24 cellular contexts compared by ENCODE assay signal in genomic region chr3:190676477-190676876, GRCh38.
"Had no signal": no experiment of that assay in that cellular context is flagged by ENCODE, and none has a peak within 500 bp of the region (broad histone marks: within the 10 kb centered on the region; RNA-seq: fewer than 3 reads in every experiment).

No MANE protein-coding gene starts in this region.

- H3K9me3 ChIP-seq: colonic mucosa, esophagus squamous epithelium, right lobe of liver, testis, uterus had no signal

- DNase-seq: activated CD4-positive, alpha-beta T cell treated with anti-CD3 and anti-CD28 coated beads, Interleukin-2, amount 50 U/mL, for 4 hours; activated CD8-positive, alpha-beta memory T cell treated with anti-CD3 and anti-CD28 coated beads for 24 hours; activated CD8-positive, alpha-beta memory T cell treated with anti-CD3 and anti-CD28 coated beads, Interleukin-2, amount 50 U/mL, for 4 hours; activated naive CD8-positive, alpha-beta T cell treated with anti-CD3 and anti-CD28 coated beads for 36 hours; activated T-cell treated with anti-CD3 and anti-CD28 coated beads, Interleukin-2, amount 50 U/mL, for 24 hours; colonic mucosa; endodermal cell; esophagus squamous epithelium; foreskin melanocyte; immature natural killer cell; naive B cell; occipital lobe; posterior cingulate gyrus; right lobe of liver; stimulated activated CD4-positive, alpha-beta T cell treated with anti-CD3 and anti-CD28 coated beads, Interleukin-2, amount 100 ng/mL, for 48 hours; stimulated activated CD8-positive, alpha-beta memory T cell treated with anti-CD3 and anti-CD28 coated beads, Interleukin-4, amount 100 ng/mL, for 48 hours; stimulated activated naive B cell treated with anti-CD40 and anti-IgM and Interleukin-4, amounts not matched to agents 10 μg/mL and 1 μg/mL and 100 μg/mL, for 72 hours; testis; trophoblast cell; uterus had no signal

- H3K4me2 ChIP-seq: hepatocyte had no signal

- H3K4me3 ChIP-seq: colonic mucosa, esophagus squamous epithelium, hepatocyte, lung, right lobe of liver, testis, uterus had no signal

- H3K4me1 ChIP-seq: colonic mucosa, esophagus squamous epithelium, right lobe of liver, testis, uterus had no signal

- ATAC-seq: activated T-helper 17 cell treated with anti-CD3 and anti-CD28 coated beads, Interleukin-2, amount 50 U/mL, for 72 hours; left lobe of liver; right lobe of liver; stimulated activated naive B cell treated with anti-CD40 and anti-IgM and Interleukin-4, amounts not matched to agents 10 μg/mL and 1 μg/mL and 100 μg/mL, for 72 hours had no signal

- H3K36me3 ChIP-seq: colonic mucosa, esophagus squamous epithelium, right lobe of liver, uterus had no signal

- H3K27me3 ChIP-seq: colonic mucosa, esophagus squamous epithelium, hepatocyte, right lobe of liver, testis, uterus had no signal
